In genomic region chr20:54619181-54619580, GRCh38 we compare ENCODE assay signal across 25 cellular contexts.
DNase-seq lines count a peak whose midpoint lies in the region; ATAC-seq, FAIRE-seq and TF ChIP-seq lines count a peak whose summit lies in the region.
"Had no signal": no experiment of that assay in that cellular context is flagged by ENCODE, and none has a peak within 500 bp of the region (broad histone marks: within the 10 kb centered on the region; RNA-seq: fewer than 3 reads in every experiment).

No MANE protein-coding gene starts in this region.

- TF ChIP-seq EP300 in HepG2 (IDR thresholded peaks at IDR 0.05; ENCODE audit: low read depth in 2 of 2, low read length in 2 of 2) (no peak), HepG2 (CRISPR knock-in tag; IDR thresholded peaks at IDR 0.05; ENCODE audit: borderline replicate concordance) (no peak)

- H3K4me3 ChIP-seq in MM.1S (ENCODE audit: low read length): no peak overlapping the region
- no peak overlapping the region for H3K4me3 ChIP-seq in right cardiac atrium (ENCODE audit: low read length)
- H3K4me3 ChIP-seq in HepG2 (replicated peaks in 1 of 3; ENCODE audit: insufficient read depth in 1 of 3, low read depth in 2 of 3, low read length in 3 of 3): no peak overlapping the region
- H3K4me3 ChIP-seq: BLaER1 treated with 17β-estradiol and CSF1 and Interleukin-3, amounts not matched to agents 10 nM and 100 nM; SK-N-MC; upper lobe of left lung had no signal

- no peak for TF ChIP-seq CTCF in MM.1S (IDR thresholded peaks at IDR 0.05; ENCODE audit: low read length)
- TF ChIP-seq CTCF in HepG2 (CRISPR knock-in tag; IDR thresholded peaks at IDR 0.05): no peak

- BruUV-seq in HepG2 (replicated peaks; lab: Mats Ljungman, UMichigan): no TSS peak

- H4K20me1 ChIP-seq in MM.1S (ENCODE audit: insufficient read depth, low read length) (no peaks in the 10 kb centered on the region), HepG2 (ENCODE audit: insufficient read depth, low read length) (no peaks in the 10 kb centered on the region)
- H4K20me1 ChIP-seq: BLaER1 treated with 17β-estradiol and CSF1 and Interleukin-3, amounts not matched to agents 10 nM and 100 nM had no signal

- H3K36me3 ChIP-seq in MM.1S (replicated peaks; ENCODE audit: insufficient read depth, low read length): no peaks in the 10 kb centered on the region
- H3K36me3 ChIP-seq in HepG2 (replicated peaks in 1 of 2; ENCODE audit: control insufficient read depth in 1 of 2, insufficient read depth in 2 of 2, low read length in 2 of 2): no peaks in the 10 kb centered on the region
- H3K36me3 ChIP-seq: BLaER1 treated with 17β-estradiol and CSF1 and Interleukin-3, amounts not matched to agents 10 nM and 100 nM; upper lobe of left lung had no signal

- H2AFZ ChIP-seq in MM.1S (ENCODE audit: low read length) (no peak overlapping the region), HepG2 (ENCODE audit: low read length) (no peak overlapping the region)

- H3K79me2 ChIP-seq in MM.1S (ENCODE audit: low read length) (no peaks in the 10 kb centered on the region), HepG2 (ENCODE audit: insufficient read depth, low read length) (no peaks in the 10 kb centered on the region)

- peak; percentile 57 to 78 for ATAC-seq in right cardiac atrium
- ATAC-seq in HG02840 (IDR thresholded peaks at IDR 0.05; ENCODE audit: low FRiP score, unreplicated experiment): no peak
- ATAC-seq in HepG2: no peak
- ATAC-seq: activated CD4-positive, CD25-positive, alpha-beta regulatory T cell treated with anti-CD3 and anti-CD28 coated beads, Interleukin-2, amount 50 U/mL, for 24 hours; activated naive CD4-positive, alpha-beta T cell treated with anti-CD3 and anti-CD28 coated beads, Interleukin-2, amount 50 U/mL, for 72 hours; activated T-helper 17 cell treated with anti-CD3 and anti-CD28 coated beads, Interleukin-2, amount 50 U/mL, for 72 hours; naive thymus-derived CD8-positive, alpha-beta T cell had no signal

- in situ Hi-C loops in HepG2 (cut with HindIII; ENCODE audit: extremely low pct_ligation_motif_present, low pct_unique_long_range_greater_than_20kb): no loop called here

- no peak for DNase-seq in MM.1S
- DNase-seq in caudate nucleus (lab: John Stamatoyannopoulos, UW): peak in 31 of 61 donors; percentile 2 to 84 (median 13)
- DNase-seq in right cardiac atrium: no peak
- peak; percentile 58 for DNase-seq in putamen (ENCODE audit: low spot score)
- DNase-seq in activated effector memory CD4-positive, alpha-beta T cell treated with anti-CD3 and anti-CD28 coated beads, Interleukin-2, amount 50 U/mL, for 16 hours: no peak
- DNase-seq in HepG2 (ENCODE audit: low spot score): no peak
- DNase-seq in activated T-cell treated with anti-CD3 and anti-CD28 coated beads for 4 hours: no peak
- DNase-seq: activated CD4-positive, alpha-beta memory T cell treated with anti-CD3 and anti-CD28 coated beads, Interleukin-2, amount 10 ng/mL, durations not matched to agents 7 days and 5 days; activated CD8-positive, alpha-beta memory T cell treated with anti-CD3 and anti-CD28 coated beads, Interleukin-2, amount 50 U/mL, for 48 hours; cerebellar nuclear complex; hippocampal formation; naive thymus-derived CD8-positive, alpha-beta T cell; NCI-H2081; NCI-H345; NCI-H748 treated with DMSO at 0.1 percent for 48 hours; stimulated activated CD4-positive, alpha-beta T cell treated with anti-CD3 and anti-CD28 coated beads, Interleukin-4, amount 100 ng/mL, for 1 hour had no signal

- WGBS in right cardiac atrium: 53% methylated on average over 7 of the region's 7 CpGs
- 14% methylated on average over 7 of the region's 7 CpGs for WGBS in HepG2 (ENCODE audit: low lambda C conversion rate)

- no peak overlapping the region for H3K27ac ChIP-seq in MM.1S (ENCODE audit: low read length)
- H3K27ac ChIP-seq in caudate nucleus (ENCODE audit: low read depth, low read length): no peak overlapping the region
- H3K27ac ChIP-seq in right cardiac atrium (ENCODE audit: low read length): peak overlapping the region; percentile 67
- no peak overlapping the region for H3K27ac ChIP-seq in HepG2 (ENCODE audit: extremely low read length, insufficient read depth, low read length)
- H3K27ac ChIP-seq: BLaER1 treated with 17β-estradiol and CSF1 and Interleukin-3, amounts not matched to agents 10 nM and 100 nM; SK-N-MC; upper lobe of left lung had no signal

- H3K9me3 ChIP-seq in MM.1S (replicated peaks; ENCODE audit: insufficient read depth, low read length) (no peaks in the 10 kb centered on the region), right cardiac atrium (ENCODE audit: control insufficient read depth, low read length) (no peaks in the 10 kb centered on the region), HepG2 (ENCODE audit: low read length) (no peaks in the 10 kb centered on the region)
- H3K9me3 ChIP-seq: BLaER1 treated with 17β-estradiol and CSF1 and Interleukin-3, amounts not matched to agents 10 nM and 100 nM; upper lobe of left lung had no signal

- TF ChIP-seq RAD21 in HepG2 (CRISPR knock-in tag; IDR thresholded peaks at IDR 0.05): no peak

- H3K4me1 ChIP-seq in MM.1S (ENCODE audit: low read length) (0 out of 2 replicates have a peak, but pooled peaks cover 7% of the 10 kb centered on the region), right cardiac atrium (ENCODE audit: control insufficient read depth, insufficient read depth, low read length) (peaks cover 3% of the 10 kb centered on the region), HepG2 (ENCODE audit: insufficient read depth, low read length) (no peaks in the 10 kb centered on the region)
- H3K4me1 ChIP-seq: upper lobe of left lung had no signal

- POLR2A ChIA-PET in HepG2 (lab: Yijun Ruan, JAX): no interaction called here

- H3K9me2 ChIP-seq in MM.1S (replicated peaks; ENCODE audit: insufficient read depth, low read length): no peaks in the 10 kb centered on the region

- CTCF ChIA-PET in HepG2 (lab: Yijun Ruan, JAX; ENCODE audit: low intra/inter-chr PET ratio, low total read pairs): no interaction called here

- no peak overlapping the region for H3K9ac ChIP-seq in MM.1S (ENCODE audit: low read length)
- H3K9ac ChIP-seq in HepG2 (ENCODE audit: insufficient read depth, low read depth, low read length): no peak overlapping the region

- H3K4me2 ChIP-seq in MM.1S (ENCODE audit: low read depth, low read length) (peak overlapping the region; percentile 25; the same call in 1 of the 2 replicates), HepG2 (ENCODE audit: low read depth, low read length) (no peak overlapping the region)

- no peaks in the 10 kb centered on the region for H3F3A ChIP-seq in MM.1S (ENCODE audit: insufficient read depth, low read length)

- no peaks in the 10 kb centered on the region for H3K27me3 ChIP-seq in MM.1S (replicated peaks; ENCODE audit: insufficient read depth, low read length)
- no peaks in the 10 kb centered on the region for H3K27me3 ChIP-seq in right cardiac atrium (ENCODE audit: control insufficient read depth, insufficient read depth)
- peaks cover 0 to 10% of the 10 kb centered on the region in 2 experiments; a peak in 2 of 5 replicates for H3K27me3 ChIP-seq in HepG2 (ENCODE audit: control insufficient read depth in 1 of 2, insufficient read depth in 2 of 2, low read length in 2 of 2)
- H3K27me3 ChIP-seq: BLaER1 treated with 17β-estradiol and CSF1 and Interleukin-3, amounts not matched to agents 10 nM and 100 nM; upper lobe of left lung had no signal

- intact Hi-C loops in right cardiac atrium (cut with DNase I): no loop called here
- intact Hi-C loops in HepG2 (cut with micrococcal nuclease; ENCODE audit: unreplicated experiment): no loop called here

- no peak for TF ChIP-seq POLR2A in HepG2 (IDR thresholded peaks at IDR 0.05; ENCODE audit: insufficient read depth in 1 of 2, low read depth in 2 of 2, low read length in 2 of 2)

- FAIRE-seq in HepG2 (lab: Jason Lieb, UNC): no peak
- FAIRE-seq: H54, RCC 7860 had no signal

TF ChIP-seq in HepG2, 621 proteins besides CTCF, POLR2A, EP300 and RAD21 (continues in another document):
- TF ChIP-seq HOXA7 (CRISPR knock-in tag; IDR thresholded peaks at IDR 0.05) (no peak), HOXD1 (CRISPR knock-in tag; IDR thresholded peaks at IDR 0.05) (no peak), ZNF768 (CRISPR knock-in tag; IDR thresholded peaks at IDR 0.05) (no peak), ZNF577 (CRISPR knock-in tag; IDR thresholded peaks at IDR 0.05; ENCODE audit: borderline replicate concordance, low read depth) (no peak), PHF20 (CRISPR knock-in tag; IDR thresholded peaks at IDR 0.05) (no peak), NFE2 (CRISPR knock-in tag; IDR thresholded peaks at IDR 0.05) (no peak), ZNF138 (CRISPR knock-in tag; IDR thresholded peaks at IDR 0.05; ENCODE audit: low read depth) (no peak), ARID2 (CRISPR knock-in tag; IDR thresholded peaks at IDR 0.05; ENCODE audit: borderline replicate concordance) (no peak), GABPA (IDR thresholded peaks at IDR 0.05; ENCODE audit: low read depth, low read length) (no peak), GABPA (CRISPR knock-in tag; IDR thresholded peaks at IDR 0.05; ENCODE audit: low read depth) (no peak), TRIM22 (IDR thresholded peaks at IDR 0.05) (no peak), ZBTB39 (CRISPR knock-in tag; IDR thresholded peaks at IDR 0.05) (no peak)

Comparison
In these comparisons a context has a peak if more than half of its experiments do, and no peak if none do; other contexts are left out.
1. DNase-seq: peak in caudate nucleus (31 of 61) and putamen (single experiment); none in MM.1S (single experiment), right cardiac atrium (0 of 3), activated effector memory CD4-positive, alpha-beta T cell treated with anti-CD3 and anti-CD28 coated beads, Interleukin-2, amount 50 U/mL, for 16 hours (single experiment), HepG2 (single experiment) and activated T-cell treated with anti-CD3 and anti-CD28 coated beads for 4 hours (single experiment).
2. ATAC-seq: peak in right cardiac atrium (2 of 2); none in HG02840 (single experiment) and HepG2 (single experiment).